ENCODE assay signal across 21 cellular contexts in the genomic region with DNA sequence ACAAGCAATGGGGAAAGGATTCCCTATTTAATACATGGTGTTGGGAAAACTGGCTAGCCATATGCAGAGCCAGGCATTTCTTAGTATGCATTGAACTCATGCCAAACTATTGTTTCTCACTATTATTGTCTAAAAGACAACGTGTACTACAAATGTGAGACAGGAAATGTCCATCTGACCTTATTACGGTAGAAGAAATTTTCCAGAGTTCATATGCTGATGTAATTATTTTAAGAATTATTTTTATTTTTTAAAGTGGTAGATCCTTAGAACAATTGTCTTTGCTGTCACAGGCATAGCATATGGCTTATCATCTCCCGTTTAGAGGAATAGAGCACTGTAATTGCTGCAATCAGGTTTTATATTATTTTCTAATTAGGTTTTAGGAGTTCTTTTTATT.
DNase-seq lines count a peak whose midpoint lies in the region; ATAC-seq, FAIRE-seq and TF ChIP-seq lines count a peak whose summit lies in the region.
"Had no signal": no experiment of that assay in that cellular context is flagged by ENCODE, and none has a peak within 500 bp of the region (broad histone marks: within the 10 kb centered on the region; RNA-seq: fewer than 3 reads in every experiment).

No MANE protein-coding gene starts in this region.

- H3F3A ChIP-seq in GM23338 (replicated peaks; ENCODE audit: low read depth) = no peaks in the 10 kb centered on the region

- intact Hi-C loops in HepG2 (cut with micrococcal nuclease; ENCODE audit: unreplicated experiment) = no loop called here
- intact Hi-C loops in psoas muscle (cut with DNase I) = loop anchor here in 1 of 2 donors (2.0 kb wide), 1 partner anchor 79 kb away; no protein-coding TSS in a partner anchor
- intact Hi-C loops in vagina (cut with DNase I) = no loop called here

- H2AFZ ChIP-seq in HepG2 (ENCODE audit: low read length) = no peak overlapping the region
- no peak overlapping the region for H2AFZ ChIP-seq in GM23338
- H2AFZ ChIP-seq: GM23248 had no signal

- no peak overlapping the region for H3K27ac Mint-ChIP-seq in GM23338
- H3K27ac Mint-ChIP-seq: CD4-positive, alpha-beta T cell had no signal

- no peak for TF ChIP-seq POLR2A in HepG2 (IDR thresholded peaks at IDR 0.05; ENCODE audit: insufficient read depth in 1 of 2, low read depth in 2 of 2, low read length in 2 of 2)
- no peak for TF ChIP-seq POLR2A in vagina (IDR thresholded peaks at IDR 0.05)

- H3K9me3 ChIP-seq in liver (ENCODE audit: control insufficient read depth in 4 of 4, low read length in 3 of 4) = no peaks in the 10 kb centered on the region
- no peaks in the 10 kb centered on the region for H3K9me3 ChIP-seq in HepG2 (ENCODE audit: low read length)
- H3K9me3 ChIP-seq in right atrium auricular region = no peaks in the 10 kb centered on the region
- no peaks in the 10 kb centered on the region for H3K9me3 ChIP-seq in psoas muscle
- H3K9me3 ChIP-seq in vagina = no peaks in the 10 kb centered on the region

- H4K20me1 ChIP-seq in HepG2 (ENCODE audit: insufficient read depth, low read length) (no peaks in the 10 kb centered on the region), GM23338 (replicated peaks; ENCODE audit: insufficient read depth) (no peaks in the 10 kb centered on the region)

- in situ Hi-C loops in HepG2 (cut with HindIII; ENCODE audit: extremely low pct_ligation_motif_present, low pct_unique_long_range_greater_than_20kb) = no loop called here
- in situ Hi-C loops in KBM-7 (cut with MboI; ENCODE audit: low pct_unique_long_range_greater_than_20kb, low sequenced_read_pairs) = no loop called here

- no peaks in the 10 kb centered on the region for H3K9me2 ChIP-seq in GM23338 (ENCODE audit: insufficient read depth)

- CTCF ChIA-PET in HepG2 (lab: Yijun Ruan, JAX; ENCODE audit: low intra/inter-chr PET ratio, low total read pairs) = no interaction called here

- no peak for TF ChIP-seq RAD21 in liver (IDR thresholded peaks at IDR 0.05)
- no peak for TF ChIP-seq RAD21 in HepG2 (CRISPR knock-in tag; IDR thresholded peaks at IDR 0.05)

- no peak for FAIRE-seq in HepG2 (lab: Jason Lieb, UNC)
- FAIRE-seq: A204.1, GM12878, RCC 7860 had no signal

- no peak for ATAC-seq in HepG2
- no peak for ATAC-seq in psoas muscle
- no peak for ATAC-seq in GM18520 (IDR thresholded peaks at IDR 0.05; ENCODE audit: unreplicated experiment)
- no peak for ATAC-seq in GM23338
- ATAC-seq: GM12878 had no signal

- no peak for DNase-seq in HepG2 (ENCODE audit: low spot score)
- no peak for DNase-seq in right atrium auricular region (ENCODE audit: low spot score)
- no peak for DNase-seq in psoas muscle
- DNase-seq in vagina (ENCODE audit: extremely low spot score in 2 of 2) = no peak
- DNase-seq in KBM-7 = no peak
- DNase-seq in GM23338 (ENCODE audit: low spot score) = no peak
- DNase-seq: CD4-positive, alpha-beta T cell; DMS53; EL; GM23248; KG1; NCI-H1105 treated with DMSO at 0.1 percent for 48 hours; NCI-H1694; NCI-H2081 treated with DMSO at 0.1 percent for 48 hours; NCI-H446 treated with DMSO at 0.1 percent for 48 hours; SHP77 had no signal

- H3K4me1 ChIP-seq in liver (ENCODE audit: control insufficient read depth in 4 of 4, insufficient read depth in 4 of 4, low read length in 3 of 4) (peaks cover 0 to 3% (median 0%) of the 10 kb centered on the region in 4 donors), HepG2 (ENCODE audit: insufficient read depth, low read length) (no peaks in the 10 kb centered on the region), right atrium auricular region (peaks cover 0 to 18% of the 10 kb centered on the region in 2 donors), psoas muscle (no peaks in the 10 kb centered on the region), vagina (no peaks in the 10 kb centered on the region), GM23338 (ENCODE audit: insufficient read depth) (no peaks in the 10 kb centered on the region)

- TF ChIP-seq CTCF in liver (IDR thresholded peaks at IDR 0.05; ENCODE audit: low read depth, low read length, missing input control) (no peak), HepG2 (CRISPR knock-in tag; IDR thresholded peaks at IDR 0.05) (no peak), right atrium auricular region (IDR thresholded peaks at IDR 0.05) (no peak), psoas muscle (IDR thresholded peaks at IDR 0.05) (no peak), vagina (IDR thresholded peaks at IDR 0.05) (no peak), GM23338 (conservative IDR thresholded peaks at IDR 0.05; ENCODE audit: low read depth in 2 of 2) (no peak)

- no peak overlapping the region for H3K4me3 ChIP-seq in liver (ENCODE audit: low read depth in 1 of 3, low read length in 3 of 3)
- H3K4me3 ChIP-seq in HepG2 (replicated peaks in 1 of 3; ENCODE audit: insufficient read depth in 1 of 3, low read depth in 2 of 3, low read length in 3 of 3) = no peak overlapping the region
- no peak overlapping the region for H3K4me3 ChIP-seq in right atrium auricular region
- no peak overlapping the region for H3K4me3 ChIP-seq in psoas muscle
- H3K4me3 ChIP-seq in vagina = no peak overlapping the region
- no peak overlapping the region for H3K4me3 ChIP-seq in GM23338
- H3K4me3 ChIP-seq: GM12878, GM23248 had no signal

- 69% methylated on average over 3 of the region's 3 CpGs for WGBS in liver
- 35% methylated on average over 3 of the region's 3 CpGs for WGBS in HepG2 (ENCODE audit: low lambda C conversion rate)
- 49 to 54% (median 50%) methylated on average over 3 of the region's 3 CpGs for WGBS in psoas muscle, 3 donors

- H3K4me2 ChIP-seq in HepG2 (ENCODE audit: low read depth, low read length) = no peak overlapping the region
- no peak overlapping the region for H3K4me2 ChIP-seq in GM23338

- H3K9me3 Mint-ChIP-seq in GM23338 = no peaks in the 10 kb centered on the region
- H3K9me3 Mint-ChIP-seq: CD4-positive, alpha-beta T cell had no signal

- no peaks in the 10 kb centered on the region for H3K36me3 Mint-ChIP-seq in GM23338 (ENCODE audit: low read depth)

- TF ChIP-seq EP300 in HepG2 (IDR thresholded peaks at IDR 0.05; ENCODE audit: low read depth in 2 of 2, low read length in 2 of 2) = no peak
- TF ChIP-seq EP300 in HepG2 (CRISPR knock-in tag; IDR thresholded peaks at IDR 0.05; ENCODE audit: borderline replicate concordance) = no peak

- POLR2A ChIA-PET in HepG2 (lab: Yijun Ruan, JAX) = no interaction called here

- H3K79me2 ChIP-seq in HepG2 (ENCODE audit: insufficient read depth, low read length) = no peaks in the 10 kb centered on the region
- no peaks in the 10 kb centered on the region for H3K79me2 ChIP-seq in GM23338 (replicated peaks; ENCODE audit: insufficient read depth)

- BruUV-seq in HepG2 (replicated peaks; lab: Mats Ljungman, UMichigan) = no TSS peak

- peaks cover 9% of the 10 kb centered on the region for H3K4me1 Mint-ChIP-seq in GM23338

- H3K27me3 Mint-ChIP-seq in GM23338 (ENCODE audit: insufficient read depth, low read depth, poor library complexity) = no peaks in the 10 kb centered on the region
- H3K27me3 Mint-ChIP-seq: CD4-positive, alpha-beta T cell had no signal

- H3K27ac ChIP-seq in liver (ENCODE audit: low read depth in 1 of 2, low read length in 2 of 2) = no peak overlapping the region
- H3K27ac ChIP-seq in HepG2 (ENCODE audit: extremely low read length, insufficient read depth, low read length) = no peak overlapping the region
- peak overlapping the region; percentile 56 to 61 for H3K27ac ChIP-seq in right atrium auricular region
- peak overlapping the region; percentile 47 for H3K27ac ChIP-seq in psoas muscle
- H3K27ac ChIP-seq in vagina = peak overlapping the region; percentile 1
- H3K27ac ChIP-seq in GM23338 (ENCODE audit: low read depth) = no peak overlapping the region
- H3K27ac ChIP-seq: GM23248 had no signal

- H3K4me3 Mint-ChIP-seq in GM23338 = no peak overlapping the region
- H3K4me3 Mint-ChIP-seq: CD4-positive, alpha-beta T cell had no signal

- H3K36me3 ChIP-seq in liver (ENCODE audit: control insufficient read depth in 4 of 4, insufficient read depth in 3 of 4, low read depth in 1 of 4, low read length in 3 of 4) (no peaks in the 10 kb centered on the region), HepG2 (replicated peaks in 1 of 2; ENCODE audit: control insufficient read depth in 1 of 2, insufficient read depth in 2 of 2, low read length in 2 of 2) (no peaks in the 10 kb centered on the region), right atrium auricular region (no peaks in the 10 kb centered on the region), psoas muscle (ENCODE audit: insufficient read depth in 1 of 2, low read depth in 1 of 2) (no peaks in the 10 kb centered on the region), vagina (no peaks in the 10 kb centered on the region), GM23338 (ENCODE audit: insufficient read depth) (no peaks in the 10 kb centered on the region)

- no peaks in the 10 kb centered on the region for H3K27me3 ChIP-seq in liver (ENCODE audit: control insufficient read depth in 4 of 4, insufficient read depth in 4 of 4, low read length in 3 of 4)
- no peaks in the 10 kb centered on the region for H3K27me3 ChIP-seq in HepG2 (ENCODE audit: control insufficient read depth in 1 of 2, insufficient read depth in 2 of 2, low read length in 2 of 2)
- no peaks in the 10 kb centered on the region for H3K27me3 ChIP-seq in right atrium auricular region
- no peaks in the 10 kb centered on the region for H3K27me3 ChIP-seq in psoas muscle (ENCODE audit: insufficient read depth in 3 of 3, low read length in 2 of 3)
- H3K27me3 ChIP-seq in vagina = no peaks in the 10 kb centered on the region
- H3K27me3 ChIP-seq in GM23338 (ENCODE audit: insufficient read depth) = no peaks in the 10 kb centered on the region

- H3K9ac ChIP-seq in liver (ENCODE audit: low read depth in 1 of 2, low read length in 2 of 2) = no peak overlapping the region
- H3K9ac ChIP-seq in HepG2 (ENCODE audit: insufficient read depth, low read depth, low read length) = no peak overlapping the region
- H3K9ac ChIP-seq: GM23248 had no signal

TF ChIP-seq in liver, 16 proteins besides CTCF, POLR2A, EP300 and RAD21 (continues in another document):
- peak; percentile 26 for TF ChIP-seq SP1 (IDR thresholded peaks at IDR 0.05)
- TF ChIP-seq EGR1 (IDR thresholded peaks at IDR 0.05; ENCODE audit: low read depth in 2 of 2) = no peak
- no peak for TF ChIP-seq FOXA2 (IDR thresholded peaks at IDR 0.05)

Comparison
In these comparisons a context has a peak if more than half of its experiments do, and no peak if none do; other contexts are left out.
1. H3K27ac ChIP-seq: peak in right atrium auricular region (2 of 2), psoas muscle (single experiment) and vagina (single experiment); none in liver (0 of 2), HepG2 (single experiment) and GM23338 (single experiment).